Comparison of ENCODE assay signal across 7 cellular contexts in genomic region chr5:126801992-126802294, GRCh38. TPM values are rescaled to one million over a fixed set of nuclear protein-coding genes. Genes with fewer than 3 reads are reported as not detected.
DNase-seq lines count a peak whose midpoint lies in the region; ATAC-seq and TF ChIP-seq lines count a peak whose summit lies in the region.

No MANE protein-coding gene starts in this region.

- no peaks in the 10 kb centered on the region for H3K27me3 Mint-ChIP-seq in activated B cell treated with CpG ODN at 0.5 μM for 24 hours

- H3K4me3 Mint-ChIP-seq in activated B cell treated with CpG ODN at 0.5 μM for 24 hours: no peak overlapping the region

- no peak overlapping the region for H3K27ac ChIP-seq in lower lobe of right lung

- H3K9me3 ChIP-seq in lower lobe of right lung: no peaks in the 10 kb centered on the region

- POLR2A ChIA-PET in GM10248 (lab: Yijun Ruan, JAX) (no interaction called here), HEK293T (lab: Yijun Ruan, JAX) (interaction anchor here (2.2 to 2.6 kb wide), 2 partner anchors 24 to 26 kb away, joined by 7 to 15 read pairs; partner anchors contain the start of gene LMNB1), activated B cell treated with CpG ODN at 0.5 μM for 24 hours (lab: Charles Lee) (interaction anchor here (3.8 kb wide), 1 partner anchor 24 kb away, joined by 15 read pairs; no protein-coding TSS in a partner anchor)

- H3K9me3 Mint-ChIP-seq in activated B cell treated with CpG ODN at 0.5 μM for 24 hours: no peaks in the 10 kb centered on the region

- peak; percentile 28 for ATAC-seq in activated B cell treated with CpG ODN at 0.5 μM for 24 hours (ENCODE audit: low read depth)
- no peak for ATAC-seq in lower lobe of right lung
- ATAC-seq in HG02981 (IDR thresholded peaks at IDR 0.05; ENCODE audit: unreplicated experiment): no peak

- no peaks in the 10 kb centered on the region for H3K36me3 ChIP-seq in lower lobe of right lung

- no peak overlapping the region for H3K27ac Mint-ChIP-seq in activated B cell treated with CpG ODN at 0.5 μM for 24 hours

- no peaks in the 10 kb centered on the region for H3K27me3 ChIP-seq in lower lobe of right lung (ENCODE audit: low read depth)

- intact Hi-C loops in activated B cell treated with CpG ODN at 0.5 μM for 24 hours (cut with micrococcal nuclease) (loop anchor here (1.0 to 10.0 kb wide), 6 partner anchors 22 to 693 kb away; partner anchors contain the start of gene PHAX), lower lobe of right lung (cut with DNase I) (no loop called here)

- H3K4me1 ChIP-seq in lower lobe of right lung: no peaks in the 10 kb centered on the region

- TF ChIP-seq CTCF in GM10248 (IDR thresholded peaks at IDR 0.05; ENCODE audit: control extremely low read depth, extremely low read depth, low read depth, missing control alignments) (peak; percentile 51), activated B cell treated with CpG ODN at 0.5 μM for 24 hours (IDR thresholded peaks at IDR 0.05) (no peak), lower lobe of right lung (IDR thresholded peaks at IDR 0.05) (peak; percentile 32)

- no peak overlapping the region for H3K4me3 ChIP-seq in lower lobe of right lung

- peaks cover 14% of the 10 kb centered on the region for H3K36me3 Mint-ChIP-seq in activated B cell treated with CpG ODN at 0.5 μM for 24 hours (ENCODE audit: low read depth)

- peaks cover 37% of the 10 kb centered on the region for H3K4me1 Mint-ChIP-seq in activated B cell treated with CpG ODN at 0.5 μM for 24 hours

- DNase-seq in GM10248 (ENCODE audit: extremely low spot score) (peak; percentile 26), HEK293T (ENCODE audit: extremely low spot score) (peak; percentile 14), activated B cell treated with CpG ODN at 0.5 μM for 24 hours (no peak), lower lobe of right lung (no peak), NCI-H2029 (lab: John Stamatoyannopoulos, UW) (no peak), NCI-H146 (lab: John Stamatoyannopoulos, UW) (no peak)

- CTCF ChIA-PET in GM10248 (lab: Yijun Ruan, JAX): interaction anchor here (0.7 to 8.6 kb wide), 28 partner anchors 9 to 464 kb away, joined by 3 to 140 read pairs (median 5); partner anchors contain the start of gene LMNB1
- CTCF ChIA-PET in HEK293T (lab: Yijun Ruan, JAX): interaction anchor here (0.7 to 2.3 kb wide), 3 partner anchors 10 to 127 kb away, joined by 4 to 7 read pairs (median 6); no protein-coding TSS in a partner anchor
- CTCF ChIA-PET in activated B cell treated with CpG ODN at 0.5 μM for 24 hours (lab: Charles Lee): interaction anchor here (0.7 to 4.0 kb wide), 7 partner anchors 8 to 144 kb away, joined by 3 to 47 read pairs (median 13); no protein-coding TSS in a partner anchor

TF ChIP-seq in HEK293T, 16 proteins besides CTCF, POLR2A, EP300 and RAD21:
- no peak for TF ChIP-seq NFRKB (IDR thresholded peaks at IDR 0.05)
- no peak for TF ChIP-seq FOXK2 (IDR thresholded peaks at IDR 0.05)
- TF ChIP-seq BHLHE40 (IDR thresholded peaks at IDR 0.05; ENCODE audit: borderline replicate concordance): no peak
- no peak for TF ChIP-seq FOXM1 (IDR thresholded peaks at IDR 0.05; ENCODE audit: borderline replicate concordance)
- no peak for TF ChIP-seq PKNOX1 (IDR thresholded peaks at IDR 0.05)
- TF ChIP-seq ARNT (IDR thresholded peaks at IDR 0.05): no peak
- no peak for TF ChIP-seq HDGF (IDR thresholded peaks at IDR 0.05; ENCODE audit: borderline replicate concordance)
- no peak for TF ChIP-seq SP1 (IDR thresholded peaks at IDR 0.05)
- TF ChIP-seq ELF4 (IDR thresholded peaks at IDR 0.05): no peak
- no peak for TF ChIP-seq L3MBTL2 (conservative IDR thresholded peaks at IDR 0.05)
- no peak for TF ChIP-seq TARDBP (IDR thresholded peaks at IDR 0.05)
- TF ChIP-seq CTBP1 (IDR thresholded peaks at IDR 0.05; ENCODE audit: borderline replicate concordance): no peak
- TF ChIP-seq FOXA1 (IDR thresholded peaks at IDR 0.05): no peak
- no peak for TF ChIP-seq LEF1 (IDR thresholded peaks at IDR 0.05; ENCODE audit: borderline replicate concordance)
- no peak for TF ChIP-seq ZNF384 (IDR thresholded peaks at IDR 0.05)
- no peak for TF ChIP-seq SUZ12 (IDR thresholded peaks at IDR 0.05)

RNA-seq across cellular contexts. Expression of gene LMNB1, which starts 25.0 kb away (rescaled TPM):
- total RNA-seq in activated B cell treated with CpG ODN at 0.5 μM for 24 hours (34.7 and 35.7 TPM in 2 replicates), lower lobe of right lung (13.5 TPM)

Comparison
In these comparisons a context has a peak if more than half of its experiments do, and no peak if none do; other contexts are left out.
1. DNase-seq: peak in GM10248 (single experiment) and HEK293T (single experiment); none in activated B cell treated with CpG ODN at 0.5 μM for 24 hours (single experiment), lower lobe of right lung (single experiment), NCI-H2029 (single experiment) and NCI-H146 (single experiment).